Comparison of ENCODE assay signal across 7 cellular contexts in genomic region chr9:94375192-94375591, GRCh38. TPM values are rescaled to one million over a fixed set of nuclear protein-coding genes. Genes with fewer than 3 reads are reported as not detected.
DNase-seq lines count a peak whose midpoint lies in the region; ATAC-seq, FAIRE-seq and TF ChIP-seq lines count a peak whose summit lies in the region.
"Not testable (repeated sequence)": the region's sequence is repeated elsewhere in the genome, so short reads cannot be mapped to it uniquely, and the experiment has no call there.

No MANE protein-coding gene starts in this region.

- H3K4me2 ChIP-seq in GM12878 (ENCODE audit: control insufficient read depth, insufficient read depth): not testable (repeated sequence)
- H3K4me2 ChIP-seq in osteoblast (ENCODE audit: insufficient read depth, low read length): peak overlapping the region; percentile 71

- not testable (repeated sequence) for BruUV-seq in GM12878 (replicated peaks; lab: Mats Ljungman, UMichigan)

- intact Hi-C loops in GM12878 (cut with micrococcal nuclease; ENCODE audit: unreplicated experiment); heart right ventricle (cut with DNase I): not testable (repeated sequence)

- in situ Hi-C loops in GM12878 (cut with MboI): not testable (repeated sequence)

- not testable (repeated sequence) for H3K9me3 ChIP-seq in SK-N-MC (ENCODE audit: low read depth, low read length); GM12878 (replicated peaks; ENCODE audit: control insufficient read depth, insufficient read depth, low read length); heart right ventricle; osteoblast (ENCODE audit: low read depth, low read length)

- TF ChIP-seq RAD21 in GM12878 (IDR thresholded peaks at IDR 0.05; ENCODE audit: insufficient read depth, low read depth, low read length): not testable (repeated sequence)

- not testable (repeated sequence) for H3K27me3 ChIP-seq in GM12878 (replicated peaks in 1 of 2; ENCODE audit: control insufficient read depth in 2 of 2, insufficient read depth in 2 of 2, low read length in 1 of 2); heart right ventricle; osteoblast (ENCODE audit: insufficient read depth, low read length)

- not testable (repeated sequence) for H3K4me1 ChIP-seq in GM12878 (ENCODE audit: control insufficient read depth, insufficient read depth, low read length); heart right ventricle; osteoblast (ENCODE audit: insufficient read depth, low read length)

- not testable (repeated sequence) for TF ChIP-seq POLR2A in H54 (IDR thresholded peaks at IDR 0.05; ENCODE audit: low read depth, low read length)
- TF ChIP-seq POLR2A in GM12878 (IDR thresholded peaks at IDR 0.05; ENCODE audit: low read depth, low read length): 0 out of 2 replicates have a peak, but pooled peaks have one; percentile 24

- not testable (repeated sequence) for TF ChIP-seq EP300 in GM12878 (IDR thresholded peaks at IDR 0.05; ENCODE audit: borderline replicate concordance in 1 of 2, control insufficient read depth in 1 of 2, low read depth in 2 of 2, low read length in 2 of 2)

- H4K20me1 ChIP-seq in GM12878 (ENCODE audit: control insufficient read depth, insufficient read depth); osteoblast (ENCODE audit: insufficient read depth, low read length): not testable (repeated sequence)

- RAD21 ChIA-PET in GM12878 (lab: Charles Lee; ENCODE audit: unreplicated experiment): not testable (repeated sequence)

- DNase-seq in H54 (ENCODE audit: insufficient read length, low spot score); SK-N-MC (ENCODE audit: low read depth, low spot score); GM12878 (ENCODE audit: low read depth, low spot score); heart right ventricle; osteoblast (ENCODE audit: insufficient read length, low spot score, missing footprints): not testable (repeated sequence)

- peak overlapping the region; percentile 76 for H3K4me3 ChIP-seq in SK-N-MC
- H3K4me3 ChIP-seq in GM12878: peak overlapping the region; percentile 65; the same call in 1 of the 2 replicates
- peak overlapping the region; percentile 3 to 70 (median 59) for H3K4me3 ChIP-seq in heart right ventricle
- peak overlapping the region; percentile 59 for H3K4me3 ChIP-seq in osteoblast (ENCODE audit: insufficient read depth, low read length)

- not testable (repeated sequence) for TF ChIP-seq CTCF in GM12878 (IDR thresholded peaks at IDR 0.05 in 2 of 3, conservative IDR thresholded peaks at IDR 0.05 in 1 of 3; ENCODE audit: control insufficient read depth in 2 of 3, extremely low read depth in 1 of 3, insufficient read depth in 1 of 3, low read depth in 3 of 3, low read length in 3 of 3); heart right ventricle (IDR thresholded peaks at IDR 0.05); osteoblast (IDR thresholded peaks at IDR 0.05; ENCODE audit: extremely low read depth, low read depth, low read length)

- not testable (repeated sequence) for H3K9ac ChIP-seq in SK-N-MC (ENCODE audit: insufficient read length)
- peak overlapping the region; percentile 54 for H3K9ac ChIP-seq in GM12878 (ENCODE audit: control insufficient read depth, insufficient read depth, low read length)

- not testable (repeated sequence) for H2AFZ ChIP-seq in GM12878 (ENCODE audit: control insufficient read depth, low read depth, low read length); osteoblast (ENCODE audit: low read length)

- WGBS in GM12878 (ENCODE audit: insufficient coverage, insufficient replicate concordance, low lambda C conversion rate, missing lambda C conversion rate): under 1% methylated on average over 17 of the region's 18 CpGs
- WGBS in heart right ventricle, 2 donors: 0 to 1% methylated on average over 12 to 14 of the region's 18 CpGs

- H3K36me3 ChIP-seq in SK-N-MC (ENCODE audit: insufficient read depth, low read length); GM12878 (ENCODE audit: control insufficient read depth in 2 of 2, insufficient read depth in 2 of 2, low read length in 1 of 2); heart right ventricle; osteoblast (ENCODE audit: insufficient read depth, low read length): not testable (repeated sequence)

- ATAC-seq in GM18498 (IDR thresholded peaks at IDR 0.05; ENCODE audit: unreplicated experiment) (peak; percentile 68), HG03571 (IDR thresholded peaks at IDR 0.05; ENCODE audit: unreplicated experiment) (peak; percentile 49), GM12878 (peak; percentile 76), heart right ventricle (peak in 6 of 8 donors; percentile 43 to 64 (median 53))

- CTCF ChIA-PET in GM12878 (lab: Yijun Ruan, JAX): not testable (repeated sequence)

- SMC1A ChIA-PET in GM12878 (lab: Charles Lee; ENCODE audit: uncharacterized antibody, unreplicated experiment): not testable (repeated sequence)

- FAIRE-seq in H54 (lab: Jason Lieb, UNC) (peak; percentile 92), GM12878 (lab: Jason Lieb, UNC) (peak; percentile 92)

- H3K27ac ChIP-seq in SK-N-MC; osteoblast (ENCODE audit: low read depth, low read length): not testable (repeated sequence)
- H3K27ac ChIP-seq in GM12878 (ENCODE audit: control insufficient read depth, insufficient read depth) (peak overlapping the region; percentile 44), heart right ventricle (peak overlapping the region in 8 of 10 donors; percentile 15 to 80 (median 72))

- H3K79me2 ChIP-seq in GM12878 (ENCODE audit: control insufficient read depth, insufficient read depth, low read length) (peaks cover 13% of the 10 kb centered on the region), osteoblast (ENCODE audit: insufficient read depth, low read length) (peaks cover 13% of the 10 kb centered on the region)

- POLR2A ChIA-PET in GM12878 (lab: Charles Lee): not testable (repeated sequence)

RNA-seq across cellular contexts. Expression of gene NUTM2F, which starts 46.7 kb away (rescaled TPM):
- total RNA-seq in GM12878 (2013; cell fraction: nucleolus; rRNA removed): not detected in 2 replicates
- total RNA-seq in GM12878 (2014; rRNA removed) (not detected in 2 replicates), GM12878 (2014; rRNA removed; fragmentation: Illumina TruSeq; extraction: Trizol) (not detected in 2 replicates), GM12878 (2021) (not detected in 2 replicates), heart right ventricle (not detected), osteoblast (not detected in 2 replicates)
- not detected for polyA plus RNA-seq in GM12878 (2011; ENCODE audit: low read depth)
- polyA plus RNA-seq in GM12878 (2011; rRNA removed) (not detected in 2 replicates), GM12878 (2014; fragmentation: Illumina TruSeq; extraction: Trizol) (not detected in 2 replicates), GM12878 (2014; fragmentation: Nextera tagmentation; extraction: Ambion mirVana) (not detected), GM12878 (2014; rRNA removed) (0.05 TPM in 1 of 2 replicates, not detected in the other), GM12878 (2016; fragmentation: Nextera tagmentation; extraction: Ambion mirVana) (not detected), heart right ventricle (under 1 TPM in 1 of 2 donors, not detected in 1; 0.01 TPM)
- not detected in 2 replicates for polyA plus RNA-seq in GM12878 (2011; cell fraction: cytosol; rRNA removed)
- polyA plus RNA-seq in GM12878 (2011; cell fraction: nucleus; rRNA removed): not detected in 2 replicates
- not detected in 2 replicates for polyA plus RNA-seq in GM12878 (2012)
- polyA minus RNA-seq in GM12878 (2011; rRNA and poly(A)+ RNA removed): not detected in 2 replicates
- not detected in 2 replicates for polyA minus RNA-seq in GM12878 (2011; cell fraction: cytosol; rRNA and poly(A)+ RNA removed)
- not detected in 2 replicates for polyA minus RNA-seq in GM12878 (2011; cell fraction: nucleus; rRNA and poly(A)+ RNA removed)
